In genomic region chrX:386239-386767, GRCh38 we compare ENCODE assay signal across 8 cellular contexts. TPM values are rescaled to one million over a fixed set of nuclear protein-coding genes. Genes with fewer than 3 reads are reported as not detected.
DNase-seq lines count a peak whose midpoint lies in the region; ATAC-seq lines count a peak whose summit lies in the region.

No MANE protein-coding gene starts in this region.

- peaks cover 3% of the 10 kb centered on the region for H3K36me3 Mint-ChIP-seq in activated CD4-positive, alpha-beta T cell treated with anti-CD3 and anti-CD28 coated beads for 36 hours (ENCODE audit: low read depth)

- intact Hi-C loops in activated CD4-positive, alpha-beta T cell treated with anti-CD3 and anti-CD28 coated beads for 36 hours (cut with DNase I, micrococcal nuclease), result loop anchor here in 1 of 2 experiments (1.0 to 5.0 kb wide), 5 partner anchors 29 to 1150 kb away; partner anchors contain the start of genes ASMTL, P2RY8 and SLC25A6
- intact Hi-C loops in right cardiac atrium (cut with DNase I), result loop anchor here in 1 of 4 donors (10.0 kb wide), 1 partner anchor 62 kb away; no protein-coding TSS in a partner anchor

- no peaks in the 10 kb centered on the region for H3K9me3 ChIP-seq in right cardiac atrium (ENCODE audit: control insufficient read depth, low read length)

- peak; percentile 63 for DNase-seq in activated CD4-positive, alpha-beta T cell treated with anti-CD3 and anti-CD28 coated beads for 36 hours
- no peak for DNase-seq in activated CD4-positive, alpha-beta T cell treated with anti-CD3 and anti-CD28 coated beads for 1 hour
- peak; percentile 62 to 72 for DNase-seq in activated T-cell treated with anti-CD3 and anti-CD28 coated beads, Interleukin-2, amount 50 U/mL, for 48 hours
- DNase-seq in right cardiac atrium (peak in 2 of 3 donors; percentile 52 to 65), DMS79 treated with DMSO at 0.1 percent for 48 hours (lab: John Stamatoyannopoulos, UW) (no peak), ureter (ENCODE audit: low spot score) (no peak)
- peak; percentile 53 for DNase-seq in stimulated activated CD4-positive, alpha-beta T cell treated with anti-CD3 and anti-CD28 coated beads, Interleukin-4, amount 100 ng/mL, for 1 hour

- H3K4me1 Mint-ChIP-seq in activated CD4-positive, alpha-beta T cell treated with anti-CD3 and anti-CD28 coated beads for 36 hours, result peaks cover 8% of the 10 kb centered on the region

- peak; percentile 10 for ATAC-seq in activated CD4-positive, alpha-beta T cell treated with anti-CD3 and anti-CD28 coated beads for 36 hours
- ATAC-seq in HG03342 (IDR thresholded peaks at IDR 0.05; ENCODE audit: unreplicated experiment) (peak; percentile 23), right cardiac atrium (no peak)

- H3K4me3 ChIP-seq in right cardiac atrium (ENCODE audit: low read length), result peak overlapping the region; percentile 32

- no peak overlapping the region for H3K27ac ChIP-seq in right cardiac atrium (ENCODE audit: low read length)

- POLR2A ChIA-PET in activated CD4-positive, alpha-beta T cell treated with anti-CD3 and anti-CD28 coated beads for 36 hours (lab: Charles Lee), result no interaction called here

- H3K4me1 ChIP-seq in right cardiac atrium (ENCODE audit: control insufficient read depth, insufficient read depth, low read length), result peaks cover 2% of the 10 kb centered on the region

- H3K27ac Mint-ChIP-seq in activated CD4-positive, alpha-beta T cell treated with anti-CD3 and anti-CD28 coated beads for 36 hours, result no peak overlapping the region

- no peaks in the 10 kb centered on the region for H3K27me3 Mint-ChIP-seq in activated CD4-positive, alpha-beta T cell treated with anti-CD3 and anti-CD28 coated beads for 36 hours

- H3K4me3 Mint-ChIP-seq in activated CD4-positive, alpha-beta T cell treated with anti-CD3 and anti-CD28 coated beads for 36 hours, result peak overlapping the region; percentile 88

- CTCF ChIA-PET in activated CD4-positive, alpha-beta T cell treated with anti-CD3 and anti-CD28 coated beads for 36 hours (lab: Charles Lee), result no interaction called here

- whole genome bisulfite sequencing in right cardiac atrium, result under 1% methylated on average over 57 of the region's 57 CpGs

- H3K9me3 Mint-ChIP-seq in activated CD4-positive, alpha-beta T cell treated with anti-CD3 and anti-CD28 coated beads for 36 hours (ENCODE audit: low read depth), result no peaks in the 10 kb centered on the region

- H3K27me3 ChIP-seq in right cardiac atrium (ENCODE audit: control insufficient read depth, insufficient read depth), result no peaks in the 10 kb centered on the region

RNA-seq across cellular contexts. Expression of gene PPP2R3B, which starts 0.4 kb away (rescaled TPM):
- total RNA-seq in activated CD4-positive, alpha-beta T cell treated with anti-CD3 and anti-CD28 coated beads for 36 hours, result 10 to 100 TPM; 23.3 to 26.8 TPM
- total RNA-seq in right cardiac atrium, result 100 to 1,000 TPM; 101 to 163 (median 147) TPM
- 114 TPM for polyA plus RNA-seq in right cardiac atrium
- 18.7 TPM for total RNA-seq in ureter

Comparison
In these comparisons a context has a peak if more than half of its experiments do, and no peak if none do; other contexts are left out.
1. DNase-seq: peak in activated CD4-positive, alpha-beta T cell treated with anti-CD3 and anti-CD28 coated beads for 36 hours (single experiment), activated T-cell treated with anti-CD3 and anti-CD28 coated beads, Interleukin-2, amount 50 U/mL, for 48 hours (2 of 2), right cardiac atrium (2 of 3) and stimulated activated CD4-positive, alpha-beta T cell treated with anti-CD3 and anti-CD28 coated beads, Interleukin-4, amount 100 ng/mL, for 1 hour (single experiment); none in activated CD4-positive, alpha-beta T cell treated with anti-CD3 and anti-CD28 coated beads for 1 hour (single experiment), DMS79 treated with DMSO at 0.1 percent for 48 hours (single experiment) and ureter (single experiment).
2. ATAC-seq: peak in activated CD4-positive, alpha-beta T cell treated with anti-CD3 and anti-CD28 coated beads for 36 hours (single experiment) and HG03342 (single experiment); none in right cardiac atrium (0 of 2).